In genomic region chr16:78285437-78285917, GRCh38 we compare ENCODE assay signal across 19 cellular contexts.
DNase-seq lines count a peak whose midpoint lies in the region; ATAC-seq, FAIRE-seq and TF ChIP-seq lines count a peak whose summit lies in the region.
"Had no signal": no experiment of that assay in that cellular context is flagged by ENCODE, and none has a peak within 500 bp of the region (broad histone marks: within the 10 kb centered on the region; RNA-seq: fewer than 3 reads in every experiment).

No MANE protein-coding gene starts in this region.

- WGBS in HepG2 (ENCODE audit: low lambda C conversion rate) = 86% methylated on average over 6 of the region's 6 CpGs

- no peak overlapping the region for H2AFZ ChIP-seq in HepG2 (ENCODE audit: low read length)

- no peak overlapping the region for H3K4me3 ChIP-seq in HepG2 (replicated peaks in 1 of 3; ENCODE audit: insufficient read depth in 1 of 3, low read depth in 2 of 3, low read length in 3 of 3)

- H3K9me3 ChIP-seq in HepG2 (ENCODE audit: low read length) = no peaks in the 10 kb centered on the region
- H3K9me3 ChIP-seq: BE2C had no signal

- no TSS peak for BruUV-seq in HepG2 (replicated peaks; lab: Mats Ljungman, UMichigan)

- no peaks in the 10 kb centered on the region for H4K20me1 ChIP-seq in HepG2 (ENCODE audit: insufficient read depth, low read length)

- H3K79me2 ChIP-seq in HepG2 (ENCODE audit: insufficient read depth, low read length) = no peaks in the 10 kb centered on the region

- peak overlapping the region; percentile 49 for H3K27ac ChIP-seq in HepG2 (ENCODE audit: extremely low read length, insufficient read depth, low read length)

- no peak overlapping the region for H3K4me2 ChIP-seq in HepG2 (ENCODE audit: low read depth, low read length)

- peaks cover 16% of the 10 kb centered on the region for H3K36me3 Mint-ChIP-seq in nephron progenitor cell (ENCODE audit: low read depth)
- H3K36me3 Mint-ChIP-seq: CD4-positive, CD25-positive, alpha-beta regulatory T cell; IgD-negative memory B cell had no signal

- FAIRE-seq in HepG2 (lab: Jason Lieb, UNC) = no peak
- no peak for FAIRE-seq in GM12891 (lab: Jason Lieb, UNC)
- FAIRE-seq: A204.1, H1, HTR-8/SVneo had no signal

- no peak for ATAC-seq in HepG2

- no peaks in the 10 kb centered on the region for H3K27me3 Mint-ChIP-seq in nephron progenitor cell (ENCODE audit: low read depth, poor library complexity)
- H3K27me3 Mint-ChIP-seq: CD4-positive, CD25-positive, alpha-beta regulatory T cell; CD8-positive, alpha-beta memory T cell; IgD-negative memory B cell had no signal

- peaks cover 86% of the 10 kb centered on the region for H3K4me1 Mint-ChIP-seq in nephron progenitor cell
- H3K4me1 Mint-ChIP-seq: CD4-positive, CD25-positive, alpha-beta regulatory T cell; CD8-positive, alpha-beta memory T cell; IgD-negative memory B cell had no signal

- TF ChIP-seq POLR2A in HepG2 (IDR thresholded peaks at IDR 0.05; ENCODE audit: insufficient read depth in 1 of 2, low read depth in 2 of 2, low read length in 2 of 2) (no peak), GM12891 (IDR thresholded peaks at IDR 0.05; ENCODE audit: low read depth, low read length) (no peak)

- in situ Hi-C loops in HepG2 (cut with HindIII; ENCODE audit: extremely low pct_ligation_motif_present, low pct_unique_long_range_greater_than_20kb) = no loop called here

- peak overlapping the region; percentile 86 for H3K27ac Mint-ChIP-seq in nephron progenitor cell
- H3K27ac Mint-ChIP-seq: CD4-positive, CD25-positive, alpha-beta regulatory T cell; CD8-positive, alpha-beta memory T cell; H9; IgD-negative memory B cell had no signal

- TF ChIP-seq EP300 in HepG2 (IDR thresholded peaks at IDR 0.05; ENCODE audit: low read depth in 2 of 2, low read length in 2 of 2) (no peak), HepG2 (CRISPR knock-in tag; IDR thresholded peaks at IDR 0.05; ENCODE audit: borderline replicate concordance) (no peak)

- H3K27me3 ChIP-seq in HepG2 (ENCODE audit: control insufficient read depth in 1 of 2, insufficient read depth in 2 of 2, low read length in 2 of 2) = no peaks in the 10 kb centered on the region
- H3K27me3 ChIP-seq: BE2C had no signal

- no peak for TF ChIP-seq RAD21 in HepG2 (CRISPR knock-in tag; IDR thresholded peaks at IDR 0.05)

- CTCF ChIA-PET in HepG2 (lab: Yijun Ruan, JAX; ENCODE audit: low intra/inter-chr PET ratio, low total read pairs) (no interaction called here), GM10248 (lab: Yijun Ruan, JAX) (no interaction called here)

- no peak for TF ChIP-seq CTCF in HepG2 (CRISPR knock-in tag; IDR thresholded peaks at IDR 0.05)
- TF ChIP-seq CTCF in nephron progenitor cell (IDR thresholded peaks at IDR 0.05) = no peak
- TF ChIP-seq CTCF in GM20000 (IDR thresholded peaks at IDR 0.05; ENCODE audit: extremely low read depth, missing control alignments) = no peak
- TF ChIP-seq CTCF in GM10248 (IDR thresholded peaks at IDR 0.05; ENCODE audit: control extremely low read depth, extremely low read depth, low read depth, missing control alignments) = no peak

- H3K9ac ChIP-seq in HepG2 (ENCODE audit: insufficient read depth, low read depth, low read length) = no peak overlapping the region

- H3K9me3 Mint-ChIP-seq in nephron progenitor cell = peaks cover 10% of the 10 kb centered on the region
- H3K9me3 Mint-ChIP-seq: CD4-positive, CD25-positive, alpha-beta regulatory T cell; H9; IgD-negative memory B cell had no signal

- intact Hi-C loops in HepG2 (cut with micrococcal nuclease; ENCODE audit: unreplicated experiment) = loop anchor here (1.0 to 5.0 kb wide), 2 partner anchors 12 to 197 kb away; no protein-coding TSS in a partner anchor

- DNase-seq in NCI-H2227 treated with DMSO at 0.1 percent for 48 hours (lab: John Stamatoyannopoulos, UW) (peak; percentile 33), HepG2 (ENCODE audit: low spot score) (no peak), nephron progenitor cell (no peak), NCI-H1930 (lab: John Stamatoyannopoulos, UW) (no peak), GM12891 (ENCODE audit: insufficient read length, low spot score) (no peak), GM20000 (ENCODE audit: low spot score) (no peak), GM10248 (ENCODE audit: extremely low spot score) (no peak)
- DNase-seq: ACHN; BE2C; CD4-positive, CD25-positive, alpha-beta regulatory T cell; CD8-positive, alpha-beta memory T cell; COR-L47; GDM1; H9; KBM-7 had no signal

- no peaks in the 10 kb centered on the region for H3K36me3 ChIP-seq in HepG2 (replicated peaks in 1 of 2; ENCODE audit: control insufficient read depth in 1 of 2, insufficient read depth in 2 of 2, low read length in 2 of 2)
- H3K36me3 ChIP-seq: BE2C had no signal

- POLR2A ChIA-PET in HepG2 (lab: Yijun Ruan, JAX) (interaction anchor here (1.1 to 1.4 kb wide), 4 partner anchors 8 to 220 kb away, joined by 4 to 12 read pairs (median 6); no protein-coding TSS in a partner anchor), GM10248 (lab: Yijun Ruan, JAX) (interaction anchor here (0.6 kb wide), 1 partner anchor 20 kb away, joined by 3 read pairs; no protein-coding TSS in a partner anchor)

- H3K4me1 ChIP-seq in HepG2 (ENCODE audit: insufficient read depth, low read length) = peaks cover 38% of the 10 kb centered on the region
- H3K4me1 ChIP-seq: BE2C had no signal

- H3K4me3 Mint-ChIP-seq in nephron progenitor cell = no peak overlapping the region
- H3K4me3 Mint-ChIP-seq: CD4-positive, CD25-positive, alpha-beta regulatory T cell; CD8-positive, alpha-beta memory T cell; H9; IgD-negative memory B cell had no signal

TF ChIP-seq in HepG2, 621 proteins besides CTCF, POLR2A, EP300 and RAD21 (continues in another document):
- no peak for TF ChIP-seq BHLHE40 (IDR thresholded peaks at IDR 0.05; ENCODE audit: low read length)
- no peak for TF ChIP-seq MLXIP (CRISPR knock-in tag; IDR thresholded peaks at IDR 0.05; ENCODE audit: borderline replicate concordance)
- TF ChIP-seq CHD4 (IDR thresholded peaks at IDR 0.05; ENCODE audit: borderline replicate concordance, low read length) = peak; percentile 5; the same call in 1 of the 2 replicates
- no peak for TF ChIP-seq ZBTB7B (CRISPR knock-in tag; IDR thresholded peaks at IDR 0.05)

TF ChIP-seq in GM12891, 5 proteins besides CTCF, POLR2A, EP300 and RAD21:
- TF ChIP-seq TAF1 (IDR thresholded peaks at IDR 0.05; ENCODE audit: low read depth, low read length) = no peak
- TF ChIP-seq SPI1 (IDR thresholded peaks at IDR 0.05; ENCODE audit: low read depth, low read length) = no peak
- TF ChIP-seq POU2F2 (IDR thresholded peaks at IDR 0.05; ENCODE audit: low read depth, low read length) = no peak
- TF ChIP-seq PAX5 (IDR thresholded peaks at IDR 0.05; ENCODE audit: insufficient read depth, low read length, severe bottlenecking) = no peak
- no peak for TF ChIP-seq POLR2AphosphoS5 (IDR thresholded peaks at IDR 0.05; ENCODE audit: low read depth, low read length)
TF ChIP-seq in GM12891: peak in this region for 0.
